32 cellular contexts compared by ENCODE assay signal in genomic region chr7:118449797-118450196, GRCh38.
"Had no signal": no experiment of that assay in that cellular context is flagged by ENCODE, and none has a peak within 500 bp of the region (broad histone marks: within the 10 kb centered on the region; RNA-seq: fewer than 3 reads in every experiment).

No MANE protein-coding gene starts in this region.

- ATAC-seq: Panc1, Right ventricle myocardium inferior, SK-N-SH treated with all-trans-retinoic acid at 6 μM for 48 hours, T-cell had no signal

- H2AFZ ChIP-seq: PC-9 had no signal

- DNase-seq: Karpas-422, KG1, MG63, MV-4-11, NCI-H1092, NCI-H1105, NCI-H1417 treated with DMSO at 0.1 percent for 48 hours, NCI-H1436 treated with DMSO at 0.1 percent for 48 hours, NCI-H1694 treated with DMSO at 0.1 percent for 48 hours, NCI-H187 treated with DMSO at 0.1 percent for 48 hours, NCI-H2029, NCI-H2081, NCI-H2171 treated with DMSO at 0.1 percent for 48 hours, NCI-H2227 treated with DMSO at 0.1 percent for 48 hours, NCI-H446 treated with DMSO at 0.1 percent for 48 hours, NCI-H510A, NCI-H524, NCI-H526, NCI-H69, NCI-H748 treated with DMSO at 0.1 percent for 48 hours, NCI-H82, PC-9, SHP77, SIG-M5, SJCRH30, T-cell had no signal

- H3K4me2 ChIP-seq: PC-9 had no signal

- H3K9me3 ChIP-seq: MG63, SJCRH30 had no signal

- FAIRE-seq: RCC 7860 had no signal

- H3K27ac ChIP-seq: PC-9, RWPE1, SJCRH30, SK-N-MC had no signal

- H3K4me1 ChIP-seq: SJCRH30 had no signal

- H3K27me3 ChIP-seq: MG63 had no signal

- H3K36me3 ChIP-seq: MG63, SJCRH30 had no signal

- H3K4me3 ChIP-seq: MG63, PC-9, SJCRH30, SK-N-MC had no signal
